ENCODE assay signal across 8 cellular contexts in genomic region chr15:67146875-67147381, GRCh38.
DNase-seq lines count a peak whose midpoint lies in the region; ATAC-seq and TF ChIP-seq lines count a peak whose summit lies in the region.

No MANE protein-coding gene starts in this region.

- H3K4me1 Mint-ChIP-seq in CD4-positive, alpha-beta T cell (ENCODE audit: low read depth) = peaks cover 85% of the 10 kb centered on the region
- peaks cover 71% of the 10 kb centered on the region for H3K4me1 Mint-ChIP-seq in MCF 10A (ENCODE audit: insufficient read depth, unreplicated experiment)

- CTCF ChIA-PET in CD4-positive, alpha-beta T cell (lab: Charles Lee) = interaction anchor here (0.9 kb wide), 1 partner anchor 12 kb away, joined by 3 read pairs; no protein-coding TSS in a partner anchor
- CTCF ChIA-PET in MCF 10A (lab: Yijun Ruan, JAX) = interaction anchor here (0.7 to 2.0 kb wide), 4 partner anchors 9 to 94 kb away, joined by 3 to 4 read pairs (median 3); no protein-coding TSS in a partner anchor

- BruUV-seq in MCF 10A (replicated peaks; lab: Mats Ljungman, UMichigan) = no TSS peak

- H3K4me1 ChIP-seq in NT2/D1 (ENCODE audit: insufficient read depth, insufficient read length) = peaks cover 36% of the 10 kb centered on the region
- H3K4me1 ChIP-seq in right lobe of liver = peaks cover 0 to 56% (median 31%) of the 10 kb centered on the region in 4 donors

- no peak for TF ChIP-seq CTCF in CD4-positive, alpha-beta T cell (IDR thresholded peaks at IDR 0.05)
- no peak for TF ChIP-seq CTCF in MCF 10A (IDR thresholded peaks at IDR 0.05; ENCODE audit: unreplicated experiment)
- no peak for TF ChIP-seq CTCF in right lobe of liver (IDR thresholded peaks at IDR 0.05)

- no peaks in the 10 kb centered on the region for H3K27me3 ChIP-seq in CD4-positive, alpha-beta T cell (ENCODE audit: control insufficient read depth, insufficient read depth, low read length)
- H3K27me3 ChIP-seq in NT2/D1 (ENCODE audit: insufficient read depth, insufficient read length) = no peaks in the 10 kb centered on the region
- no peaks in the 10 kb centered on the region for H3K27me3 ChIP-seq in right lobe of liver

- no peaks in the 10 kb centered on the region for H3K9me3 ChIP-seq in CD4-positive, alpha-beta T cell (ENCODE audit: control insufficient read depth, low read length)
- H3K9me3 ChIP-seq in NT2/D1 (ENCODE audit: insufficient read depth, low read length) = no peaks in the 10 kb centered on the region
- no peaks in the 10 kb centered on the region for H3K9me3 ChIP-seq in right lobe of liver

- no peaks in the 10 kb centered on the region for H3K27me3 Mint-ChIP-seq in CD4-positive, alpha-beta T cell
- H3K27me3 Mint-ChIP-seq in MCF 10A (ENCODE audit: insufficient read depth, unreplicated experiment) = no peaks in the 10 kb centered on the region

- peak in 5 of 10 experiments; percentile 11 to 53 (median 18) for DNase-seq in CD4-positive, alpha-beta T cell
- DNase-seq in NT2/D1 (ENCODE audit: low read depth, low spot score) = peak; percentile 42
- peak; percentile 96 for DNase-seq in MCF 10A (ENCODE audit: unreplicated experiment)
- peak in 2 of 3 donors; percentile 60 to 64 for DNase-seq in right lobe of liver
- DNase-seq in stimulated activated naive CD8-positive, alpha-beta T cell treated with anti-CD3 and anti-CD28 coated beads, Interleukin-15, Interleukin-2, amounts not matched to agents 100 U/mL and 50 U/mL, for 24 hours = peak; percentile 34
- no peak for DNase-seq in activated CD8-positive, alpha-beta memory T cell treated with anti-CD3 and anti-CD28 coated beads for 24 hours
- DNase-seq in NCI-H128 (lab: John Stamatoyannopoulos, UW; ENCODE audit: unreplicated experiment) = no peak

- H3K4me3 Mint-ChIP-seq in CD4-positive, alpha-beta T cell = peak overlapping the region; percentile 52
- H3K4me3 Mint-ChIP-seq in MCF 10A (ENCODE audit: unreplicated experiment) = peak overlapping the region; percentile 7

- H3K36me3 ChIP-seq in NT2/D1 (ENCODE audit: insufficient read depth, insufficient read length, low read length) = no peaks in the 10 kb centered on the region
- no peaks in the 10 kb centered on the region for H3K36me3 ChIP-seq in right lobe of liver

- peak overlapping the region; percentile 5 for H3K27ac ChIP-seq in CD4-positive, alpha-beta T cell (ENCODE audit: low read depth, low read length)
- peak overlapping the region in 2 of 3 donors; percentile 11 to 41 for H3K27ac ChIP-seq in right lobe of liver

- H3K27ac Mint-ChIP-seq in CD4-positive, alpha-beta T cell = peak overlapping the region; percentile 88
- peak overlapping the region; percentile 90 for H3K27ac Mint-ChIP-seq in MCF 10A (ENCODE audit: low read depth, unreplicated experiment)

- H3K4me3 ChIP-seq in NT2/D1 (ENCODE audit: insufficient read length, low read depth) = no peak overlapping the region
- H3K4me3 ChIP-seq in right lobe of liver = no peak overlapping the region

- H3K36me3 Mint-ChIP-seq in CD4-positive, alpha-beta T cell (ENCODE audit: low read depth) = no peaks in the 10 kb centered on the region
- H3K36me3 Mint-ChIP-seq in MCF 10A (ENCODE audit: insufficient read depth, unreplicated experiment) = peaks cover 4% of the 10 kb centered on the region

- no peak for TF ChIP-seq POLR2A in right lobe of liver (IDR thresholded peaks at IDR 0.05)

- ATAC-seq in CD4-positive, alpha-beta T cell (ENCODE audit: poor library complexity) = peak; percentile 75
- ATAC-seq in right lobe of liver = peak; percentile 45 to 88 (median 74)
- peak; percentile 40 for ATAC-seq in stimulated activated naive CD8-positive, alpha-beta T cell treated with anti-CD3 and anti-CD28 coated beads, Interleukin-15, Interleukin-2, amounts not matched to agents 100 U/mL and 50 U/mL, for 24 hours
- no peak for ATAC-seq in HG02610 (IDR thresholded peaks at IDR 0.05; ENCODE audit: unreplicated experiment)

- H3K9me3 Mint-ChIP-seq in CD4-positive, alpha-beta T cell = no peaks in the 10 kb centered on the region
- no peaks in the 10 kb centered on the region for H3K9me3 Mint-ChIP-seq in MCF 10A (ENCODE audit: unreplicated experiment)

- WGBS in right lobe of liver (ENCODE audit: insufficient coverage, low coverage, low lambda C conversion rate, missing lambda C conversion rate) = 33% methylated on average over 9 of the region's 10 CpGs

- POLR2A ChIA-PET in CD4-positive, alpha-beta T cell (lab: Charles Lee) = interaction anchor here (0.8 to 2.9 kb wide), 4 partner anchors 12 to 81 kb away, joined by 4 to 19 read pairs (median 7); partner anchors contain the start of gene SMAD3
- POLR2A ChIA-PET in MCF 10A (lab: Yijun Ruan, JAX) = interaction anchor here (0.6 to 4.5 kb wide), 14 partner anchors 8 to 1672 kb away, joined by 3 to 39 read pairs (median 4); no protein-coding TSS in a partner anchor

- intact Hi-C loops in CD4-positive, alpha-beta T cell (cut with DNase I, micrococcal nuclease) = loop anchor here in 1 of 2 experiments (2.0 to 5.0 kb wide), 2 partner anchors 45 to 78 kb away; no protein-coding TSS in a partner anchor
- intact Hi-C loops in MCF 10A (cut with micrococcal nuclease) (loop anchor here (2.0 kb wide), 1 partner anchor 18 kb away; no protein-coding TSS in a partner anchor), right lobe of liver (cut with DNase I) (no loop called here)

- H3K9ac ChIP-seq in NT2/D1 (ENCODE audit: insufficient read length, low read depth) = peak overlapping the region; percentile 54

Comparison
In these comparisons a context has a peak if more than half of its experiments do, and no peak if none do; other contexts are left out.
1. DNase-seq: peak in NT2/D1 (single experiment), MCF 10A (single experiment), right lobe of liver (2 of 3) and stimulated activated naive CD8-positive, alpha-beta T cell treated with anti-CD3 and anti-CD28 coated beads, Interleukin-15, Interleukin-2, amounts not matched to agents 100 U/mL and 50 U/mL, for 24 hours (single experiment); none in activated CD8-positive, alpha-beta memory T cell treated with anti-CD3 and anti-CD28 coated beads for 24 hours (single experiment) and NCI-H128 (single experiment).